In genomic region chr17:80981062-80981902, GRCh38 we compare ENCODE assay signal across 8 cellular contexts. TPM values are rescaled to one million over a fixed set of nuclear protein-coding genes. Genes with fewer than 3 reads are reported as not detected.
DNase-seq lines count a peak whose midpoint lies in the region; ATAC-seq and TF ChIP-seq lines count a peak whose summit lies in the region.

No MANE protein-coding gene starts in this region.

- TF ChIP-seq CTCF in HFF-Myc (IDR thresholded peaks at IDR 0.05; ENCODE audit: low read depth, low read length, missing control alignments) (peak; percentile 24), gastrocnemius medialis (IDR thresholded peaks at IDR 0.05 in 4 of 5, conservative IDR thresholded peaks at IDR 0.05 in 1 of 5) (peak; percentile 66 to 97 (median 85))

- intact Hi-C loops in gastrocnemius medialis (cut with DNase I; ENCODE audit: low total_unique reads): loop anchor here (1.0 to 10.0 kb wide), 2 partner anchors 406 to 554 kb away; no protein-coding TSS in a partner anchor

- DNase-seq in AG20443 (ENCODE audit: low spot score): peak; percentile 75
- DNase-seq in HFF-Myc (ENCODE audit: extremely low read depth, low read depth): no peak
- peak; percentile 86 for DNase-seq in activated CD8-positive, alpha-beta memory T cell treated with anti-CD3 and anti-CD28 coated beads, Interleukin-2, amount 50 U/mL, for 48 hours
- DNase-seq in germinal center (ENCODE audit: low spot score): peak; percentile 76
- DNase-seq in gastrocnemius medialis: no peak
- no peak for DNase-seq in inferior parietal cortex (ENCODE audit: extremely low spot score)

- ATAC-seq in gastrocnemius medialis: peak in 1 of 2 donors; percentile 32
- no peak for ATAC-seq in HG02973 (IDR thresholded peaks at IDR 0.05; ENCODE audit: unreplicated experiment)
- no peak for ATAC-seq in HG03095 (IDR thresholded peaks at IDR 0.05; ENCODE audit: unreplicated experiment)

- TF ChIP-seq POLR2A in gastrocnemius medialis (IDR thresholded peaks at IDR 0.05): no peak

- no peaks in the 10 kb centered on the region for H3K36me3 ChIP-seq in gastrocnemius medialis

- no peak overlapping the region for H3K27ac ChIP-seq in gastrocnemius medialis

- in situ Hi-C loops in gastrocnemius medialis (cut with MboI; ENCODE audit: low sequenced_read_pairs in 4 of 4): loop anchor here in 3 of 4 donors (5.0 to 10.0 kb wide), 2 partner anchors 554 to 556 kb away; no protein-coding TSS in a partner anchor

- H3K4me3 ChIP-seq in HFF-Myc (replicated peaks; ENCODE audit: low read depth, low read length) (no peak overlapping the region), gastrocnemius medialis (peak overlapping the region in 1 of 4 donors; percentile 21)

- peaks cover 0 to 6% of the 10 kb centered on the region in 2 donors for H3K4me1 ChIP-seq in gastrocnemius medialis

- H3K9me3 ChIP-seq in gastrocnemius medialis: no peaks in the 10 kb centered on the region

- H3K27me3 ChIP-seq in gastrocnemius medialis: peaks cover 0 to 6% (median 4%) of the 10 kb centered on the region in 3 donors

RNA-seq across cellular contexts. Expression of gene CHMP6, which starts 10.4 kb away (rescaled TPM):
- 10 to 100 TPM; 29.8 to 33.3 (median 33.0) TPM for total RNA-seq in gastrocnemius medialis

RNA-seq across cellular contexts. Expression of gene BAIAP2, which starts 53.7 kb away (rescaled TPM):
- total RNA-seq in gastrocnemius medialis: 10 to 100 TPM in 3 of 4 donors, 1 to 10 TPM in 1; 7.3 to 36.1 (median 15.4) TPM

Comparison
In these comparisons a context has a peak if more than half of its experiments do, and no peak if none do; other contexts are left out.
1. DNase-seq: peak in AG20443 (single experiment), activated CD8-positive, alpha-beta memory T cell treated with anti-CD3 and anti-CD28 coated beads, Interleukin-2, amount 50 U/mL, for 48 hours (single experiment) and germinal center (single experiment); none in HFF-Myc (single experiment), gastrocnemius medialis (0 of 2) and inferior parietal cortex (single experiment).